8 cellular contexts compared by ENCODE assay signal in the genomic region with DNA sequence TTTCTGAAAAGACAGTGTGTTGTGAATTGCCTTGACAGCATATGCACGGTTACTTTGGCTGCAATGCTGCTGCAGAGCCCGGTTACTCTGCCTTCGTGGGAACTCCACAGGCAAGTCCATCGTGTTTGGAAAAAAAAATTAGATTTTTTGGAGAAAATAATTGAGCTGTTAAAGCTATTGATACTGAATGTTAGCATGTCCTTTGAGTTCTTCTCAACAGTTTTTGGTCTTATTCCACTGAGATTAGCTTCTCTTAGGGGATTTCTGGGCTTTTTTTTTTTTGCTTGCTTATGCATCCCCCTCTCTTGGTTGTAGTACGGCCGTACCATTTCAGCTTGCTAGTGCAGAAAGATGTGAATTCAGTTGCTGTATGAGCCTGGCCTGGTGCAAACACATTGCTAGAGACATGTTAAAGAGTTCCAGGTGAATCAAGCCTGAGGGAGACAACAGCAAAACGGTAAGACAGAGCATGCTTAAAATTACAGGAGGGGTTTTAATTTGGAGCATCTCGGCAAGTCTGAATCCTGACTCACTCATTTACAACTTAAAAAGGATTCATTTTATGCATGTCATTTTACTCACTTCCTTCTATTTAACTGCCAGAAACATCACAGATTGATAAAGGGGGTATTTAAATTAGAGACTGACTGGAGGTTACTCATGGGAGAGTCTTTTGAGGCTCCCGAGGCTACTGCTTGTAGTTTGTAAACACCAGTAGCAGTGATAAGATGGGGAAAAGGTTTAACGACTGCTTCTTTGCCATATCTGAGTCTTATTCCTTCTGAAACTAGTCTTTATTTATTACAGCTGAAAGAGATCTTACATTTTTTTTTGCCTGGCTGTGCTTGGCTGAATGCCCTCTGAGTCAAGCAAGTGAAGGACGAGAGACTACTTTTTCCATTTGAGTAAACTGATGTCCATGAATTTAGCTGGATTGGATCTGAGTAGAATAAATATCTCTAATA.
A peak's percentile ranks its signal among the peaks of the same experiment; 100 is the strongest.
DNase-seq lines count a peak whose midpoint lies in the region; ATAC-seq and TF ChIP-seq lines count a peak whose summit lies in the region.

No MANE protein-coding gene starts in this region.

- H3K27me3 ChIP-seq in Caco-2 (replicated peaks; ENCODE audit: control insufficient read depth, insufficient read depth, low read length) (no peaks in the 10 kb centered on the region), HUES48 (ENCODE audit: control insufficient read depth, insufficient read depth, low read length) (no peaks in the 10 kb centered on the region), ectodermal cell (ENCODE audit: control insufficient read depth, insufficient read depth, low read length, poor library complexity, severe bottlenecking) (no peaks in the 10 kb centered on the region)

- ATAC-seq in GM21381 (IDR thresholded peaks at IDR 0.05; ENCODE audit: unreplicated experiment), result peak; percentile 43

- H3K4me1 ChIP-seq in Caco-2, result peaks cover 25% of the 10 kb centered on the region
- H3K4me1 ChIP-seq in HUES48 (ENCODE audit: control insufficient read depth, insufficient read depth, low read length), result peaks cover 39% of the 10 kb centered on the region
- peaks cover 32% of the 10 kb centered on the region for H3K4me1 ChIP-seq in ectodermal cell (ENCODE audit: control insufficient read depth, insufficient read depth, low read length)

- H3K36me3 Mint-ChIP-seq in Caco-2 (ENCODE audit: insufficient read depth, unreplicated experiment), result no peaks in the 10 kb centered on the region

- H3K36me3 ChIP-seq in Caco-2 (ENCODE audit: control insufficient read depth, insufficient read depth, low read length) (no peaks in the 10 kb centered on the region; the same call in 1 of the 2 replicates), HUES48 (ENCODE audit: control insufficient read depth, insufficient read depth, low read length) (no peaks in the 10 kb centered on the region), ectodermal cell (ENCODE audit: control insufficient read depth, insufficient read depth, low read length) (peaks cover 8% of the 10 kb centered on the region)

- CTCF ChIA-PET in Caco-2 (lab: Charles Lee), result interaction anchor here (1.2 to 1.4 kb wide), 2 partner anchors 40 to 219 kb away, joined by 4 to 5 read pairs; no protein-coding TSS in a partner anchor

- no peaks in the 10 kb centered on the region for H3K27me3 Mint-ChIP-seq in Caco-2 (ENCODE audit: insufficient read depth, unreplicated experiment)

- no peaks in the 10 kb centered on the region for H3K9me3 Mint-ChIP-seq in Caco-2 (ENCODE audit: unreplicated experiment)

- intact Hi-C loops in Caco-2 (cut with micrococcal nuclease; ENCODE audit: unreplicated experiment) (loop anchor here (10.0 kb wide), 1 partner anchor 195 kb away; no protein-coding TSS in a partner anchor), posterior vena cava (cut with DNase I) (no loop called here), lower leg skin (cut with DNase I; ENCODE audit: low total_unique reads) (no loop called here)

- peaks cover 38% of the 10 kb centered on the region for H3K4me1 Mint-ChIP-seq in Caco-2 (ENCODE audit: low read depth, unreplicated experiment)

- DNase-seq in Caco-2 (no peak), renal cortical epithelial cell (ENCODE audit: low read depth) (peak; percentile 48), posterior vena cava (ENCODE audit: low spot score) (no peak), lower leg skin (ENCODE audit: low spot score in 2 of 2) (no peak), kidney glomerular epithelial cell (lab: John Stamatoyannopoulos, UW) (no peak)

- H3K27ac Mint-ChIP-seq in Caco-2 (ENCODE audit: unreplicated experiment), result peak overlapping the region; percentile 8

- no peak overlapping the region for H3K4me3 ChIP-seq in Caco-2 (ENCODE audit: low read depth, low read length)
- H3K4me3 ChIP-seq in HUES48 (ENCODE audit: low read depth, low read length), result no peak overlapping the region
- peak overlapping the region; percentile 10 for H3K4me3 ChIP-seq in ectodermal cell (ENCODE audit: insufficient read depth, low read depth, low read length)
- H3K4me3 ChIP-seq in lower leg skin (ENCODE audit: low read depth, poor library complexity, severe bottlenecking), result no peak overlapping the region

- no peaks in the 10 kb centered on the region for H3K9me3 ChIP-seq in Caco-2
- 0 out of 2 replicates have a peak, but pooled peaks cover 3% of the 10 kb centered on the region for H3K9me3 ChIP-seq in HUES48 (ENCODE audit: control insufficient read depth, insufficient read depth, low read length)
- no peaks in the 10 kb centered on the region for H3K9me3 ChIP-seq in ectodermal cell (ENCODE audit: control insufficient read depth, low read length)

- BruUV-seq in Caco-2 (replicated peaks; lab: Mats Ljungman, UMichigan), result no TSS peak

- H3K4me3 Mint-ChIP-seq in Caco-2 (ENCODE audit: unreplicated experiment), result no peak overlapping the region

- no peak for TF ChIP-seq CTCF in Caco-2 (IDR thresholded peaks at IDR 0.05; ENCODE audit: insufficient read depth in 1 of 2, low read depth in 1 of 2, low read length in 1 of 2, severe bottlenecking in 1 of 2, unreplicated experiment in 1 of 2)
- no peak for TF ChIP-seq CTCF in lower leg skin (IDR thresholded peaks at IDR 0.05)

- H3K27ac ChIP-seq in HUES48 (ENCODE audit: low read depth, low read length), result peak overlapping the region; percentile 78
- H3K27ac ChIP-seq in ectodermal cell (ENCODE audit: insufficient read depth, low read depth, low read length, poor library complexity, severe bottlenecking), result no peak overlapping the region

- no peak for TF ChIP-seq POLR2A in lower leg skin (IDR thresholded peaks at IDR 0.05)

- POLR2A ChIA-PET in Caco-2 (lab: Charles Lee), result no interaction called here

- WGBS in ectodermal cell, 2 experiments, result 59% methylated on average over 10 to 11 of the region's 11 CpGs
- WGBS in lower leg skin, 2 donors, result 22 to 28% methylated on average over 11 of the region's 11 CpGs

- no peak overlapping the region for H3K9ac ChIP-seq in HUES48 (ENCODE audit: low read depth, low read length)
